ENCODE assay signal across 8 cellular contexts in genomic region chr14:31090872-31091764, GRCh38.
DNase-seq lines count a peak whose midpoint lies in the region; ATAC-seq lines count a peak whose summit lies in the region.

No MANE protein-coding gene starts in this region.

- no peaks in the 10 kb centered on the region for H3K36me3 Mint-ChIP-seq in activated naive CD4-positive, alpha-beta T cell treated with anti-CD3 and anti-CD28 coated beads, Interleukin-2, amount 50 U/mL, for 72 hours

- intact Hi-C loops in Right ventricle myocardium inferior (cut with DNase I), result no loop called here
- intact Hi-C loops in cardiac septum (cut with DNase I), result no loop called here

- no peaks in the 10 kb centered on the region for H3K9me3 Mint-ChIP-seq in activated naive CD4-positive, alpha-beta T cell treated with anti-CD3 and anti-CD28 coated beads, Interleukin-2, amount 50 U/mL, for 72 hours

- peak overlapping the region in 1 of 2 donors; percentile 55 for H3K27ac Mint-ChIP-seq in activated naive CD4-positive, alpha-beta T cell treated with anti-CD3 and anti-CD28 coated beads, Interleukin-2, amount 50 U/mL, for 72 hours

- no peak for DNase-seq in Right ventricle myocardium inferior (ENCODE audit: missing footprints)
- no peak for DNase-seq in cardiac septum (ENCODE audit: low spot score)
- peak; percentile 52 for DNase-seq in astrocyte of the hippocampus (ENCODE audit: low read depth, low spot score)
- peak; percentile 60 for DNase-seq in left lobe of liver (ENCODE audit: low spot score)
- no peak for DNase-seq in activated naive CD4-positive, alpha-beta T cell treated with anti-CD3 and anti-CD28 coated beads, Interleukin-2, amount 50 U/mL, for 72 hours (ENCODE audit: low spot score in 2 of 2)
- no peak for DNase-seq in C1 segment of cervical spinal cord (lab: John Stamatoyannopoulos, UW)
- no peak for DNase-seq in iPS-NIHi11 (ENCODE audit: low spot score)

- ATAC-seq in Right ventricle myocardium inferior (peak; percentile 82), left lobe of liver (peak; percentile 83), HG02610 (IDR thresholded peaks at IDR 0.05; ENCODE audit: unreplicated experiment) (no peak)
- no peak for ATAC-seq in activated naive CD4-positive, alpha-beta T cell treated with anti-CD3 and anti-CD28 coated beads, Interleukin-2, amount 50 U/mL, for 72 hours

Comparison
In these comparisons a context has a peak if more than half of its experiments do, and no peak if none do; other contexts are left out.
1. ATAC-seq: peak in Right ventricle myocardium inferior (single experiment) and left lobe of liver (single experiment); none in HG02610 (single experiment) and activated naive CD4-positive, alpha-beta T cell treated with anti-CD3 and anti-CD28 coated beads, Interleukin-2, amount 50 U/mL, for 72 hours (0 of 2).
2. DNase-seq: peak in astrocyte of the hippocampus (single experiment) and left lobe of liver (single experiment); none in Right ventricle myocardium inferior (single experiment), cardiac septum (single experiment), activated naive CD4-positive, alpha-beta T cell treated with anti-CD3 and anti-CD28 coated beads, Interleukin-2, amount 50 U/mL, for 72 hours (0 of 2), C1 segment of cervical spinal cord (0 of 14) and iPS-NIHi11 (single experiment).